ENCODE assay signal across 8 cellular contexts in the genomic region with DNA sequence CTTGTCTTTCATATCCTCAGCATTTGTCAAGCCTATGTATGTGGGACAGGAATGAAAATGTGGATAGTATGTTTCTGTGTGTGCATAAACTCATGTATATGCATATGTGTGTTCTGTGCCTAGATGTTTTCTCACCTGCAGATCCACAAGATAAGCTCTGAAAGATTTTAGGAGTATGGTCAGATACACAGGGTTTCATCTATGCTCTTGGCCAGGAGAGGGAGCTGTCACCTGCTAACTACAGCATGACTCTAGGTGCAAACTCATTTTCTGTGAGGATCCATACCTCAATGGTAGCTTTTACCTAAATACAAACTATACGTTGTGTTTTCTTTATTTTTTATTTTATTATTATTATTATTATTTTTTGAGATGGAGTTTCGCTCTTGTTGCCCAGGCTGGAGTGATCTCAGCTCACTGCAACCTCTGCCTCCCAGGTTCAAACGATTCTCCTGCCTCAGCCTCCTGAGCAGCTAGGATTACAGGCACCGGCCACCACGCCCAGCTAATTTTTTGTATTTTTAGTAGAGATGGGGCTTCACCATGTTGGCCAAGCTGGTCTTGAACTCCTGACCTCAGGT. TPM values are rescaled to one million over a fixed set of nuclear protein-coding genes. Genes with fewer than 3 reads are reported as not detected.
DNase-seq lines count a peak whose midpoint lies in the region; ATAC-seq and TF ChIP-seq lines count a peak whose summit lies in the region.
"Not testable (repeated sequence)": the region's sequence is repeated elsewhere in the genome, so short reads cannot be mapped to it uniquely, and the experiment has no call there.

No MANE protein-coding gene starts in this region.

- H3K4me3 ChIP-seq in AG10803 (ENCODE audit: low read length); kidney epithelial cell (ENCODE audit: low read depth, low read length): not testable (repeated sequence)

- not testable (repeated sequence) for H3K27me3 ChIP-seq in kidney epithelial cell (ENCODE audit: control insufficient read depth, insufficient read depth, low read length)

- peak; percentile 94 for TF ChIP-seq CTCF in AG10803 (conservative IDR thresholded peaks at IDR 0.05; ENCODE audit: low read length)
- peak; percentile 79 for TF ChIP-seq CTCF in kidney epithelial cell (IDR thresholded peaks at IDR 0.05; ENCODE audit: insufficient read depth, low read length, poor library complexity, severe bottlenecking)

- DNase-seq in AG10803 (ENCODE audit: low read depth) (peak; percentile 58), NCI-H460 (ENCODE audit: extremely low read depth, low read depth) (peak; percentile 71)
- peak; percentile 61 to 71 for DNase-seq in activated CD4-positive, alpha-beta T cell treated with anti-CD3 and anti-CD28 coated beads for 4 hours
- DNase-seq in central memory CD4-positive, alpha-beta T cell = peak; percentile 57
- DNase-seq in kidney epithelial cell (ENCODE audit: low read depth) = not testable (repeated sequence)
- DNase-seq in stimulated activated CD4-positive, alpha-beta T cell treated with anti-CD3 and anti-CD28 coated beads, Interleukin-2, amount 100 ng/mL, for 24 hours = peak; percentile 52 to 68

- not testable (repeated sequence) for H3K36me3 ChIP-seq in kidney epithelial cell (ENCODE audit: control insufficient read depth, insufficient read depth, low read length)

- peak; percentile 66 for ATAC-seq in GM19025 (IDR thresholded peaks at IDR 0.05; ENCODE audit: low read depth, unreplicated experiment)
- peak; percentile 69 for ATAC-seq in HG03108 (IDR thresholded peaks at IDR 0.05; ENCODE audit: unreplicated experiment)

RNA-seq across cellular contexts. Expression of a gene that starts 44.1 kb away (rescaled TPM):
- 617 and 627 TPM in 2 replicates for total RNA-seq in NCI-H460 (2014; rRNA removed; shearing (Covaris generic))
- polyA plus RNA-seq in NCI-H460 (2014; cell fraction: nucleus; rRNA removed) = 490 and 549 TPM in 2 replicates
- 167 and 189 TPM in 2 replicates for total RNA-seq in kidney epithelial cell
